10 cellular contexts compared by ENCODE assay signal in the genomic region with DNA sequence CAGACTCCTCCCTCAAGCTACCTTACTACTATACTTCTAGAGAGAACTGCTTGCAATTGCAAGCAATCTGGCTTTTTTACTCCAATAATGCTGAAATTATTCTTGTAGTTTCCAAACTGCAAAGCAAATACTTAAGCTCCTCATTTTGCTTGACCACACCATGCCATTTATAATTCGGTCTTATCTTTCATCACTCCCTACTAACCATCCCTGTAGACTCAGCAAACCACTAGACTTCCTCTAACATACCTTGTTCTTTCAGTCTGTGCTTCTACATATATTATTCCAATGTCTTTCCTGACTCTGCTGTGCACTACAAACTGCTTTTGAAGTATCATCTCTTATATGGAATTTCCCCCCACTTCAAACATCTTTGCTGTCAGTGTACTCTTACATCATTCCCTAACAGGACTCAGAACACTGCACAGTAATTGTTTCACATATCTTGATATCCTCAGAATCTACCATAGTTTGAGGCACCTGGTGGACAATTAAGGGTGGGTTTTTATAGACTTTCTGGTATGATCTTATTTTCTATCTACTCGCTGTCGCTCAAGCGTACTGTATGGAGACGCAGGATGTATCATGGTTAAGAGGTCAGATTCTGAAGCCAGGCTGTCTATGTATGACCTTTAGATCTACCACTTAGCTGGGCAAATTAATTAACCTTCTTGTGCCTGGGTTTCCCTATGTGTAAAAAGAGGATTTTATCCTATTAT. TPM values are rescaled to one million over a fixed set of nuclear protein-coding genes. Genes with fewer than 3 reads are reported as not detected.
DNase-seq lines count a peak whose midpoint lies in the region; ATAC-seq and TF ChIP-seq lines count a peak whose summit lies in the region.
"Had no signal": no experiment of that assay in that cellular context is flagged by ENCODE, and none has a peak within 500 bp of the region (broad histone marks: within the 10 kb centered on the region; RNA-seq: fewer than 3 reads in every experiment).

No MANE protein-coding gene starts in this region.

- peaks cover 31% of the 10 kb centered on the region for H3K36me3 Mint-ChIP-seq in CD8-positive, alpha-beta T cell
- peaks cover 6% of the 10 kb centered on the region for H3K36me3 Mint-ChIP-seq in osteocyte (ENCODE audit: unreplicated experiment)

- H3K36me3 ChIP-seq in CD8-positive, alpha-beta T cell (ENCODE audit: insufficient read depth, low read length) = no peaks in the 10 kb centered on the region

- H3K4me1 ChIP-seq in CD8-positive, alpha-beta T cell (ENCODE audit: insufficient read depth, low read length) = peaks cover 36% of the 10 kb centered on the region

- peak overlapping the region; percentile 99 for H3K4me3 Mint-ChIP-seq in CD8-positive, alpha-beta T cell
- H3K4me3 Mint-ChIP-seq in osteocyte (ENCODE audit: unreplicated experiment) = peak overlapping the region; percentile 95

- TF ChIP-seq CTCF in CD8-positive, alpha-beta T cell (IDR thresholded peaks at IDR 0.05) = peak; percentile 31
- TF ChIP-seq CTCF in osteocyte (IDR thresholded peaks at IDR 0.05) = no peak

- peak overlapping the region; percentile 29 for H3K27ac Mint-ChIP-seq in CD8-positive, alpha-beta T cell
- H3K27ac Mint-ChIP-seq in osteocyte (ENCODE audit: unreplicated experiment) = peak overlapping the region; percentile 4

- H3K27ac ChIP-seq in CD8-positive, alpha-beta T cell (ENCODE audit: low read depth, low read length) = no peak overlapping the region
- H3K27ac ChIP-seq: SJSA1 had no signal

- no peak for ATAC-seq in CD8-positive, alpha-beta T cell
- no peak for ATAC-seq in GM19463 (IDR thresholded peaks at IDR 0.05; ENCODE audit: unreplicated experiment)
- ATAC-seq: effector memory CD8-positive, alpha-beta T cell had no signal

- CTCF ChIA-PET in CD8-positive, alpha-beta T cell (lab: Charles Lee) = interaction anchor here (0.7 to 2.3 kb wide), 7 partner anchors 9 to 210 kb away, joined by 3 to 5 read pairs (median 4); no protein-coding TSS in a partner anchor

- no peaks in the 10 kb centered on the region for H3K9me3 Mint-ChIP-seq in CD8-positive, alpha-beta T cell
- peaks cover 3% of the 10 kb centered on the region for H3K9me3 Mint-ChIP-seq in osteocyte (ENCODE audit: unreplicated experiment)
- H3K9me3 Mint-ChIP-seq: effector memory CD8-positive, alpha-beta T cell had no signal

- peak overlapping the region; percentile 89 for H3K4me3 ChIP-seq in CD8-positive, alpha-beta T cell (ENCODE audit: low read depth, low read length)

- peaks cover 66% of the 10 kb centered on the region for H3K4me1 Mint-ChIP-seq in CD8-positive, alpha-beta T cell (ENCODE audit: low read depth)
- H3K4me1 Mint-ChIP-seq in osteocyte (ENCODE audit: unreplicated experiment) = peaks cover 54% of the 10 kb centered on the region

- intact Hi-C loops in CD8-positive, alpha-beta T cell (cut with DNase I, micrococcal nuclease) = loop anchor here (1.0 to 10.0 kb wide), 6 partner anchors 9 to 963 kb away; a partner anchor contains a TSS

- DNase-seq in CD8-positive, alpha-beta T cell = no peak
- peak; percentile 4 for DNase-seq in NAMALWA (ENCODE audit: low spot score)
- DNase-seq in dermis blood vessel endothelial cell = peak; percentile 38
- DNase-seq in osteocyte (ENCODE audit: extremely low spot score, unreplicated experiment) = no peak
- no peak for DNase-seq in D341Med (ENCODE audit: low spot score)
- DNase-seq in AG08396 (ENCODE audit: low spot score) = no peak
- DNase-seq in activated CD4-positive, alpha-beta T cell treated with anti-CD3 and anti-CD28 coated beads, Interleukin-2, amount 50 U/mL, for 4 hours = no peak
- DNase-seq: effector memory CD8-positive, alpha-beta T cell had no signal

- POLR2A ChIA-PET in CD8-positive, alpha-beta T cell (lab: Charles Lee) = interaction anchor here (0.6 to 1.2 kb wide), 3 partner anchors 45 to 109 kb away, joined by 3 to 4 read pairs (median 3); no protein-coding TSS in a partner anchor

- H3K27me3 Mint-ChIP-seq in CD8-positive, alpha-beta T cell (ENCODE audit: low read depth) = no peaks in the 10 kb centered on the region
- no peaks in the 10 kb centered on the region for H3K27me3 Mint-ChIP-seq in osteocyte (ENCODE audit: unreplicated experiment)
- H3K27me3 Mint-ChIP-seq: effector memory CD8-positive, alpha-beta T cell had no signal

- no peaks in the 10 kb centered on the region for H3K27me3 ChIP-seq in CD8-positive, alpha-beta T cell (ENCODE audit: insufficient read depth, low read length)
- H3K27me3 ChIP-seq: SJSA1 had no signal

- H3K9me3 ChIP-seq in CD8-positive, alpha-beta T cell (ENCODE audit: low read length) = no peaks in the 10 kb centered on the region
- H3K9me3 ChIP-seq: SJSA1 had no signal

RNA-seq across cellular contexts. Expression of a gene that starts 2.8 kb away (rescaled TPM):
- 100 to 1,000 TPM; 201 to 214 TPM for total RNA-seq in CD8-positive, alpha-beta T cell
- total RNA-seq in dermis blood vessel endothelial cell = 749 and 1,244 TPM in 2 replicates
- 197 and 211 TPM in 2 replicates for total RNA-seq in osteocyte

Comparison
In these comparisons a context has a peak if more than half of its experiments do, and no peak if none do; other contexts are left out.
1. DNase-seq: peak in NAMALWA (single experiment) and dermis blood vessel endothelial cell (single experiment); none in CD8-positive, alpha-beta T cell (0 of 7), osteocyte (single experiment), D341Med (single experiment), AG08396 (single experiment) and activated CD4-positive, alpha-beta T cell treated with anti-CD3 and anti-CD28 coated beads, Interleukin-2, amount 50 U/mL, for 4 hours (0 of 2).